ENCODE assay signal across 17 cellular contexts in the genomic region with DNA sequence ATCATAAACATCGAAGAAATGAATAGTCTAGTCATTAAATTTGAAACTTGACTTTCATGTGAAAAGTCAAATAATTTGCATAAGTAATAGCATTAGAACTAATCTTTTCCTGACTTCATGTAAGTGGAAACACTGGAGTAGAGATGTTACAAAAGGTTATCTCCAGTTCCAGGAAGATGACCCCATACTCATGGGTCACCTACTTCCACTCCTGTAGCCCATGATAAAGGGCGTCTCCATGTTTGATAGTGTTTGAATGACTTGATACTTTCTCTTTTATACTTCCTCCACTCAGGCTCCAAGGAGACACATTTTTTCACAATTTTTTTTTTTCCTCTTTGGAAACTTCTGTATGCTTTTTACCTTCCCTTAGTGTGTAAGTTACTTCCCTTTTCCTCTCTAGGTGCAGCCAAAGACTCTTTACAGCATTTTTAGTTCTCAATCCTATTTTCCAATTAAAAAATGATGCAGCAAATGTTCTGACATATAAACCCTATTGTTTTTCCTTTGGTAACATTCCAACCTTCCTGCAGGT.
DNase-seq lines count a peak whose midpoint lies in the region; ATAC-seq lines count a peak whose summit lies in the region.
"Had no signal": no experiment of that assay in that cellular context is flagged by ENCODE, and none has a peak within 500 bp of the region (broad histone marks: within the 10 kb centered on the region; RNA-seq: fewer than 3 reads in every experiment).

No MANE protein-coding gene starts in this region.

- no peak overlapping the region for H3K4me3 ChIP-seq in ACC112 (ENCODE audit: low read depth, low read length)
- H3K4me3 ChIP-seq in CD4-positive, alpha-beta memory T cell (ENCODE audit: low read length in 2 of 2) = no peak overlapping the region
- H3K4me3 ChIP-seq: coronary artery had no signal

- H2AFZ ChIP-seq in ACC112 (ENCODE audit: low read length, unreplicated experiment) = peak overlapping the region; percentile 30

- POLR2A ChIA-PET in CD4-positive, alpha-beta memory T cell (lab: Charles Lee; ENCODE audit: partially characterized antibody) = interaction anchor here (1.0 to 2.6 kb wide), 4 partner anchors 10 to 28 kb away, joined by 3 to 16 read pairs (median 8); no protein-coding TSS in a partner anchor

- no peaks in the 10 kb centered on the region for H3K27me3 Mint-ChIP-seq in CD4-positive, alpha-beta memory T cell
- no peaks in the 10 kb centered on the region for H3K27me3 Mint-ChIP-seq in activated naive CD8-positive, alpha-beta T cell treated with anti-CD3 and anti-CD28 coated beads for 36 hours
- H3K27me3 Mint-ChIP-seq in immature natural killer cell (ENCODE audit: low read depth in 3 of 3) = peaks cover 0 to 9% (median 0%) of the 10 kb centered on the region in 3 donors

- H3K9me3 Mint-ChIP-seq in CD4-positive, alpha-beta memory T cell = peaks cover 0 to 29% (median 18%) of the 10 kb centered on the region in 8 donors
- H3K9me3 Mint-ChIP-seq in activated naive CD8-positive, alpha-beta T cell treated with anti-CD3 and anti-CD28 coated beads for 36 hours = peaks cover 43% of the 10 kb centered on the region
- H3K9me3 Mint-ChIP-seq in immature natural killer cell = peaks cover 0 to 8% (median 3%) of the 10 kb centered on the region in 6 donors

- CTCF ChIA-PET in CD4-positive, alpha-beta memory T cell (lab: Charles Lee; ENCODE audit: partially characterized antibody) = interaction anchor here (0.7 kb wide), 1 partner anchor 189 kb away, joined by 3 read pairs; no protein-coding TSS in a partner anchor

- ATAC-seq in GM18867 (IDR thresholded peaks at IDR 0.05; ENCODE audit: unreplicated experiment) = no peak
- ATAC-seq: PC-3 had no signal

- intact Hi-C loops in CD4-positive, alpha-beta memory T cell (cut with micrococcal nuclease) = loop anchor here (2.0 kb wide), 1 partner anchor 20 kb away; no protein-coding TSS in a partner anchor

- no peaks in the 10 kb centered on the region for H3K9me3 ChIP-seq in CD4-positive, alpha-beta memory T cell (ENCODE audit: control insufficient read depth in 1 of 2, low read length in 2 of 2)

- DNase-seq in CD4-positive, alpha-beta memory T cell = no peak
- DNase-seq in OCI-M1 (lab: John Stamatoyannopoulos, UW) (peak; percentile 96), immature natural killer cell (no peak)
- no peak for DNase-seq in activated naive CD8-positive, alpha-beta T cell treated with anti-CD3 and anti-CD28 coated beads for 36 hours
- DNase-seq in activated CD4-positive, CD25-positive, alpha-beta regulatory T cell (lab: John Stamatoyannopoulos, UW) = no peak
- DNase-seq in stimulated activated naive CD4-positive, alpha-beta T cell treated with Interleukin-2 at 50 U/mL for 16 hours (lab: John Stamatoyannopoulos, UW) = no peak
- DNase-seq: activated CD4-positive, alpha-beta T cell treated with anti-CD3 and anti-CD28 coated beads for 4 hours; activated effector memory CD4-positive, alpha-beta T cell treated with Interleukin-2 at 50 U/mL for 16 hours; DMS53; NCI-H187; NCI-H510A; PC-3; stimulated activated CD4-positive, alpha-beta T cell treated with anti-CD3 and anti-CD28 coated beads, Interleukin-2, amount 100 ng/mL, for 48 hours; SW 1271 had no signal

- peaks cover 10% of the 10 kb centered on the region for H3K4me1 ChIP-seq in ACC112 (ENCODE audit: control insufficient read depth, insufficient read depth, low read length, unreplicated experiment)
- peaks cover 26% of the 10 kb centered on the region for H3K4me1 ChIP-seq in CD4-positive, alpha-beta memory T cell (ENCODE audit: insufficient read depth, low read length)

- no peak overlapping the region for H3K27ac ChIP-seq in ACC112 (ENCODE audit: low read depth, low read length)
- H3K27ac ChIP-seq in CD4-positive, alpha-beta memory T cell (ENCODE audit: low read depth, low read length) = no peak overlapping the region
- H3K27ac ChIP-seq: coronary artery had no signal

- no peaks in the 10 kb centered on the region for H3K27me3 ChIP-seq in ACC112 (ENCODE audit: insufficient read depth, low read length)
- no peaks in the 10 kb centered on the region for H3K27me3 ChIP-seq in CD4-positive, alpha-beta memory T cell (ENCODE audit: insufficient read depth, low read length)

- peak overlapping the region; percentile 36 to 83 (median 64) for H3K4me3 Mint-ChIP-seq in CD4-positive, alpha-beta memory T cell
- H3K4me3 Mint-ChIP-seq in activated naive CD8-positive, alpha-beta T cell treated with anti-CD3 and anti-CD28 coated beads for 36 hours = peak overlapping the region; percentile 27
- peak overlapping the region in 1 of 5 donors; percentile 6 for H3K4me3 Mint-ChIP-seq in immature natural killer cell

- H3K36me3 ChIP-seq in ACC112 (ENCODE audit: insufficient read depth, low read length) = no peaks in the 10 kb centered on the region
- no peaks in the 10 kb centered on the region for H3K36me3 ChIP-seq in CD4-positive, alpha-beta memory T cell (ENCODE audit: insufficient read depth, low read length)

- H3K36me3 Mint-ChIP-seq in CD4-positive, alpha-beta memory T cell = peaks cover 13 to 37% of the 10 kb centered on the region in 2 donors
- peaks cover 37% of the 10 kb centered on the region for H3K36me3 Mint-ChIP-seq in activated naive CD8-positive, alpha-beta T cell treated with anti-CD3 and anti-CD28 coated beads for 36 hours
- peaks cover 0 to 3% (median 0%) of the 10 kb centered on the region in 3 donors for H3K36me3 Mint-ChIP-seq in immature natural killer cell

- peaks cover 25 to 42% (median 33%) of the 10 kb centered on the region in 4 donors for H3K4me1 Mint-ChIP-seq in CD4-positive, alpha-beta memory T cell
- H3K4me1 Mint-ChIP-seq in activated naive CD8-positive, alpha-beta T cell treated with anti-CD3 and anti-CD28 coated beads for 36 hours = peaks cover 31% of the 10 kb centered on the region
- peaks cover 16 to 23% of the 10 kb centered on the region in 2 donors for H3K4me1 Mint-ChIP-seq in immature natural killer cell

- H3K79me2 ChIP-seq in ACC112 (ENCODE audit: control insufficient read depth, insufficient read depth, low read length, unreplicated experiment) = no peaks in the 10 kb centered on the region

- peak overlapping the region; percentile 65 to 93 (median 79) for H3K27ac Mint-ChIP-seq in CD4-positive, alpha-beta memory T cell
- peak overlapping the region; percentile 78 for H3K27ac Mint-ChIP-seq in activated naive CD8-positive, alpha-beta T cell treated with anti-CD3 and anti-CD28 coated beads for 36 hours
- peak overlapping the region in 2 of 6 donors; percentile 11 to 34 for H3K27ac Mint-ChIP-seq in immature natural killer cell
